ENCODE assay signal across 7 cellular contexts in the genomic region with DNA sequence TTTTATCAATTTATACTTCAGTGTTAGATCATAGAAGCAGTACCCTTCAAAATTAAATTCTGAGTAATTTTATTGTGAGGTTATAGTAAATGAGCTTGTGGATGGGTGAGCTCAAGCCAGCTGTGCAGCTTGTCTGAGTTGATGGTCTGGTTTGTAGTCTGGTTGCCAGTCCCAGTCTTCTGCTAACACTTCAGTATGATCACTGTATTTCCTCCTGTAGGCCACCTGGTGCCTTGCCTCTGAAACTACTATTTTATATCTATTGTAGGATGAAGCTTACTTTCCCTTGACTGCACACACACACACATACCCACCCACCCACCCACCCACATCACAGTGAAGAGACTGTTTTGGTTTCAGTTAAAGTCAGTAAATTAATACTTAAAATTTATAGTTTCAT.
A peak's percentile ranks its signal among the peaks of the same experiment; 100 is the strongest.
DNase-seq lines count a peak whose midpoint lies in the region; ATAC-seq, FAIRE-seq and TF ChIP-seq lines count a peak whose summit lies in the region.

No MANE protein-coding gene starts in this region.

- intact Hi-C loops in testis (cut with DNase I; ENCODE audit: low total_unique reads): no loop called here

- H3K9me3 ChIP-seq in RWPE2 (ENCODE audit: severe bottlenecking): no peaks in the 10 kb centered on the region
- no peaks in the 10 kb centered on the region for H3K9me3 ChIP-seq in testis

- H3K27ac ChIP-seq in RWPE2 (ENCODE audit: poor library complexity, severe bottlenecking): peak overlapping the region; percentile 48
- no peak overlapping the region for H3K27ac ChIP-seq in testis

- TF ChIP-seq CTCF in RWPE2 (IDR thresholded peaks at IDR 0.05; ENCODE audit: poor library complexity, severe bottlenecking) (peak; percentile 33), epithelial cell of esophagus (IDR thresholded peaks at IDR 0.05; ENCODE audit: insufficient read depth, low read depth, low read length, missing control alignments) (peak; percentile 32), testis (IDR thresholded peaks at IDR 0.05) (no peak)

- TF ChIP-seq POLR2A in GM12892 (IDR thresholded peaks at IDR 0.05; ENCODE audit: low read depth, low read length): no peak
- no peak for TF ChIP-seq POLR2A in testis (IDR thresholded peaks at IDR 0.05)

- FAIRE-seq in GM12892 (lab: Jason Lieb, UNC): peak; percentile 76

- DNase-seq in GM12892 (ENCODE audit: insufficient read length): no peak
- DNase-seq in RWPE2 (ENCODE audit: low spot score): no peak
- peak; percentile 70 for DNase-seq in epithelial cell of esophagus (ENCODE audit: low read depth)
- no peak for DNase-seq in testis
- DNase-seq in T-helper 9 cell: no peak

- H3K36me3 ChIP-seq in RWPE2 (ENCODE audit: low read depth): peaks cover 19% of the 10 kb centered on the region
- no peaks in the 10 kb centered on the region for H3K36me3 ChIP-seq in testis (ENCODE audit: low read depth, missing control alignments)

- ATAC-seq in HG03066 (IDR thresholded peaks at IDR 0.05; ENCODE audit: low read depth, unreplicated experiment) (peak; percentile 43), RWPE2 (ENCODE audit: low read depth) (peak; percentile 67), GM18858 (IDR thresholded peaks at IDR 0.05; ENCODE audit: unreplicated experiment) (no peak)

- H3K27me3 ChIP-seq in RWPE2 (ENCODE audit: insufficient read depth, poor library complexity, severe bottlenecking) (no peaks in the 10 kb centered on the region), testis (no peaks in the 10 kb centered on the region)

- H3K4me1 ChIP-seq in RWPE2 (ENCODE audit: insufficient read depth, poor library complexity, severe bottlenecking) (peaks cover 26% of the 10 kb centered on the region), testis (no peaks in the 10 kb centered on the region)

- no peak overlapping the region for H3K4me3 ChIP-seq in RWPE2 (ENCODE audit: severe bottlenecking)
- no peak overlapping the region for H3K4me3 ChIP-seq in epithelial cell of esophagus (ENCODE audit: low read length)
- H3K4me3 ChIP-seq in testis: no peak overlapping the region

Comparison
In these comparisons a context has a peak if more than half of its experiments do, and no peak if none do; other contexts are left out.
1. CTCF ChIP-seq: peak in RWPE2 (single experiment) and epithelial cell of esophagus (single experiment); none in testis (0 of 3).